Comparison of ENCODE assay signal across 18 cellular contexts in the genomic region with DNA sequence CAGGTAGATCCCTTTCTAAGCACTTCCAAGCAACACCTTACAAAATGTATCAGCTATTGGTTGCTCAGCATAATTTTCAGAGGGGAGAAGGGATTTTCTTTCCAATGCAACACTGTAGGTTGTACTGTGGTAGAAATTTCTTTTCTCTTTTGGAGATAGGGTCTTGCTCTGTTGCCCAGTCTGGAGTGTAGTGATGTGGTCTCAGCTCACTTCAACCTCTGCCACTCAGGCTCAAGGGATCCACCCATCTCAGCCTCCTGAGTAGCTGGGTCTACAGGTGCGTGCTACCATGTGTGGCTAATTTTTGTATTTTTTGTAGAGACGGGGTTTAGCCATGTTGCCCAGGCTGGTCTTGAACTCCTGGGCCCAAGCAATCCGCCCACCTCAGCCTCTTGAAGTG. TPM values are rescaled to one million over a fixed set of nuclear protein-coding genes. Genes with fewer than 3 reads are reported as not detected.
A peak's percentile ranks its signal among the peaks of the same experiment; 100 is the strongest.
DNase-seq lines count a peak whose midpoint lies in the region; ATAC-seq and TF ChIP-seq lines count a peak whose summit lies in the region.
"Had no signal": no experiment of that assay in that cellular context is flagged by ENCODE, and none has a peak within 500 bp of the region (broad histone marks: within the 10 kb centered on the region; RNA-seq: fewer than 3 reads in every experiment).

No MANE protein-coding gene starts in this region.

- no peak overlapping the region for H3K9ac ChIP-seq in BLaER1
- no peak overlapping the region for H3K9ac ChIP-seq in IMR-90 (ENCODE audit: low read depth, low read length)

- H2BK120ac ChIP-seq in IMR-90 (ENCODE audit: low read depth, low read length) = peak overlapping the region; percentile 82

- H3K4ac ChIP-seq in IMR-90 (ENCODE audit: low read depth, low read length) = peak overlapping the region; percentile 74; the same call in 1 of the 2 replicates

- H3K4me2 ChIP-seq in BLaER1 (peak overlapping the region; percentile 35), IMR-90 (ENCODE audit: low read depth, low read length) (no peak overlapping the region)

- H3K79me1 ChIP-seq in IMR-90 (ENCODE audit: low read depth in 1 of 2, low read length in 2 of 2) = no peaks in the 10 kb centered on the region

- TF ChIP-seq CTCF in IMR-90 (conservative IDR thresholded peaks at IDR 0.05; ENCODE audit: low read depth, low read length) (no peak), endothelial cell (IDR thresholded peaks at IDR 0.05; ENCODE audit: unreplicated experiment) (no peak)

- TF ChIP-seq POLR2A in IMR-90 (IDR thresholded peaks at IDR 0.05; ENCODE audit: low read depth, low read length) = no peak

- peak overlapping the region in 1 of 2 experiments; percentile 52; a peak in 2 of 4 replicates for H4K8ac ChIP-seq in IMR-90 (ENCODE audit: low read depth in 2 of 2, low read length in 2 of 2)

- H4K5ac ChIP-seq in IMR-90 (ENCODE audit: low read depth, low read length) = no peak overlapping the region

- intact Hi-C loops in IMR-90 (cut with micrococcal nuclease) = no loop called here

- WGBS in IMR-90 (ENCODE audit: extremely low coverage in 2 of 2, insufficient read length in 1 of 2), 2 experiments = no CpG with 5 or more reads among the region's 3 CpGs
- WGBS in mesodermal cell (ENCODE audit: insufficient coverage in 2 of 2), 2 experiments = 91 to 100% methylated on average over 2 to 3 of the region's 3 CpGs

- peak overlapping the region; percentile 53; the same call in 1 of the 3 replicates for H2BK15ac ChIP-seq in IMR-90 (ENCODE audit: low read depth, low read length)

- H3K4me3 ChIP-seq in BLaER1 = no peak overlapping the region
- no peak overlapping the region for H3K4me3 ChIP-seq in IMR-90 (ENCODE audit: insufficient read depth, low read depth, low read length)
- H3K4me3 ChIP-seq in mesodermal cell (ENCODE audit: extremely low read depth, insufficient read depth, low read length, poor library complexity, severe bottlenecking) = no peak overlapping the region
- H3K4me3 ChIP-seq: GM12878, HAP-1 had no signal

- H3K4me1 Mint-ChIP-seq in endothelial cell (ENCODE audit: unreplicated experiment) = peaks cover 30% of the 10 kb centered on the region

- peak overlapping the region; percentile 26 for H2AFZ ChIP-seq in IMR-90 (replicated peaks; ENCODE audit: low read length, poor library complexity)

- ATAC-seq in IMR-90 (ENCODE audit: low read depth) = no peak
- ATAC-seq: GM12878 had no signal

- H3K27me3 ChIP-seq in BLaER1 (no peaks in the 10 kb centered on the region), IMR-90 (ENCODE audit: control insufficient read depth, insufficient read depth, low read length) (peaks cover under 1% of the 10 kb centered on the region)

- H3K4me1 ChIP-seq in BLaER1 (peaks cover 7% of the 10 kb centered on the region), IMR-90 (ENCODE audit: control insufficient read depth, insufficient read depth, low read length) (peaks cover 3% of the 10 kb centered on the region), mesodermal cell (ENCODE audit: control insufficient read depth, insufficient read depth, low read length, poor library complexity, severe bottlenecking) (peaks cover 21% of the 10 kb centered on the region)
- H3K4me1 ChIP-seq: HAP-1 had no signal

- H3K9me1 ChIP-seq in IMR-90 (ENCODE audit: insufficient read depth, low read length) = peaks cover 5% of the 10 kb centered on the region; the same call in 1 of the 2 replicates

- peak overlapping the region; percentile 81; the same call in 1 of the 2 replicates for H2BK20ac ChIP-seq in IMR-90 (ENCODE audit: low read depth, low read length)

- H3K36me3 Mint-ChIP-seq in endothelial cell (ENCODE audit: low read depth, unreplicated experiment) = no peaks in the 10 kb centered on the region
- H3K36me3 Mint-ChIP-seq: CD4-positive, alpha-beta memory T cell had no signal

- H3K14ac ChIP-seq in IMR-90 (replicated peaks; ENCODE audit: low read depth, low read length) = peak overlapping the region; percentile 58; the same call in 1 of the 2 replicates

- H4K20me1 ChIP-seq in BLaER1 = no peaks in the 10 kb centered on the region
- peaks cover 3% of the 10 kb centered on the region; the same call in 1 of the 2 replicates for H4K20me1 ChIP-seq in IMR-90 (ENCODE audit: insufficient read depth, low read length)

- POLR2A ChIA-PET in IMR-90 (lab: Charles Lee; ENCODE audit: unreplicated experiment) = no interaction called here

- no peak overlapping the region for H2AK9ac ChIP-seq in IMR-90 (replicated peaks; ENCODE audit: low read depth, low read length, poor library complexity)

- dilution Hi-C loops in IMR-90 (cut with HindIII; ENCODE audit: low sequenced_read_pairs, unreplicated experiment) = no loop called here

- no TSS peak for BruUV-seq in IMR-90 (replicated peaks; lab: Mats Ljungman, UMichigan)

- no peak overlapping the region for H3K4me3 Mint-ChIP-seq in endothelial cell (ENCODE audit: unreplicated experiment)
- H3K4me3 Mint-ChIP-seq: CD4-positive, alpha-beta memory T cell had no signal

- no peak overlapping the region for H4K91ac ChIP-seq in IMR-90 (ENCODE audit: insufficient read depth, low read depth, low read length)

- H3K18ac ChIP-seq in IMR-90 (ENCODE audit: low read depth, low read length) = 0 out of 2 replicates have a peak overlapping the region, but pooled peaks have one; percentile 43

- peaks cover 3% of the 10 kb centered on the region for H3K27me3 Mint-ChIP-seq in endothelial cell (ENCODE audit: unreplicated experiment)

- no peaks in the 10 kb centered on the region for H3K9me3 Mint-ChIP-seq in endothelial cell (ENCODE audit: unreplicated experiment)
- H3K9me3 Mint-ChIP-seq: CD4-positive, alpha-beta memory T cell had no signal

- H3K36me3 ChIP-seq in BLaER1 (no peaks in the 10 kb centered on the region), IMR-90 (ENCODE audit: control insufficient read depth, insufficient read depth, low read length) (no peaks in the 10 kb centered on the region), mesodermal cell (ENCODE audit: control insufficient read depth, insufficient read depth, low read length) (no peaks in the 10 kb centered on the region)
- H3K36me3 ChIP-seq: HAP-1 had no signal

- 0 out of 2 replicates have a peak overlapping the region, but pooled peaks have one; percentile 67 for H3K23ac ChIP-seq in IMR-90 (ENCODE audit: low read depth, low read length)

- in situ Hi-C loops in IMR-90 (cut with MboI; ENCODE audit: low sequenced_read_pairs) = no loop called here

- DNase-seq in IMR-90 = no peak
- no peak for DNase-seq in endothelial cell (ENCODE audit: low spot score)
- no peak for DNase-seq in NCI-H226
- DNase-seq in NCI-H146 (lab: John Stamatoyannopoulos, UW) = no peak
- no peak for DNase-seq in CD1c-positive myeloid dendritic cell (ENCODE audit: extremely low spot score)
- DNase-seq in KG1 (lab: John Stamatoyannopoulos, UW) = no peak
- DNase-seq: C1 segment of cervical spinal cord; CD4-positive, alpha-beta memory T cell; DMS79; GOT3; KBM-7 had no signal

- peak overlapping the region; percentile 89 for H2AK5ac ChIP-seq in IMR-90 (ENCODE audit: low read depth, low read length)

- H3K27ac ChIP-seq in BLaER1 (no peak overlapping the region), IMR-90 (ENCODE audit: insufficient read depth, low read length) (peak overlapping the region; percentile 42), mesodermal cell (ENCODE audit: low read depth, low read length, severe bottlenecking) (peak overlapping the region; percentile 51)

- H3K9me3 ChIP-seq in BLaER1 = no peaks in the 10 kb centered on the region
- no peaks in the 10 kb centered on the region for H3K9me3 ChIP-seq in IMR-90 (ENCODE audit: control insufficient read depth, insufficient read depth, low read length)
- H3K9me3 ChIP-seq in mesodermal cell (ENCODE audit: control insufficient read depth, low read length) = no peaks in the 10 kb centered on the region
- H3K9me3 ChIP-seq: HAP-1 had no signal

- H3K27ac Mint-ChIP-seq in endothelial cell (ENCODE audit: unreplicated experiment) = peak overlapping the region; percentile 78
- H3K27ac Mint-ChIP-seq: CD4-positive, alpha-beta memory T cell had no signal

- peak overlapping the region; percentile 15 for H2BK5ac ChIP-seq in IMR-90 (ENCODE audit: low read depth, low read length, poor library complexity, severe bottlenecking)

- no peak for TF ChIP-seq RAD21 in IMR-90 (IDR thresholded peaks at IDR 0.05; ENCODE audit: low read length)

- no peak overlapping the region for H3K56ac ChIP-seq in IMR-90 (ENCODE audit: extremely low read depth, insufficient read depth, low read length)

- CTCF ChIA-PET in IMR-90 (lab: Yijun Ruan, JAX) = interaction anchor here (1.0 to 1.1 kb wide), 2 partner anchors 28 to 31 kb away, joined by 3 to 4 read pairs; no protein-coding TSS in a partner anchor

TF ChIP-seq in IMR-90, 13 proteins besides CTCF, POLR2A, EP300 and RAD21 (continues in another document):
- TF ChIP-seq RCOR1 (IDR thresholded peaks at IDR 0.05; ENCODE audit: insufficient replicate concordance, low read length) (no peak), MXI1 (IDR thresholded peaks at IDR 0.05; ENCODE audit: borderline replicate concordance, low read depth, low read length) (no peak)

RNA-seq across cellular contexts. Expression of gene RAD21L1, which starts 16.3 kb away (rescaled TPM):
- total RNA-seq in IMR-90 (2012; rRNA removed) (under 0.01 TPM in 1 of 2 replicates, not detected in the other), endothelial cell (ENCODE audit: unreplicated experiment) (1.1 TPM)
- polyA plus RNA-seq in IMR-90 (2012; rRNA removed) = not detected in 2 replicates
- not detected in 2 replicates for polyA plus RNA-seq in IMR-90 (2012; cell fraction: cytosol; rRNA removed)
- polyA plus RNA-seq in IMR-90 (2012; cell fraction: nucleus; rRNA removed; ENCODE audit: low replicate concordance) = 0.03 TPM in 1 of 2 replicates, not detected in the other
- polyA plus RNA-seq in mesodermal cell (2013, experiment 1 of 2) = 0.88 TPM
- polyA plus RNA-seq in mesodermal cell (2013, experiment 2 of 2) = 0.66 TPM
- total RNA-seq: G401, GM12878 had no signal
- polyA plus RNA-seq: CD4-positive, alpha-beta memory T cell; GM12878 had no signal

RNA-seq across cellular contexts. Expression of gene SNPH, which starts 24.0 kb away (rescaled TPM):
- 4.5 and 4.7 TPM in 2 replicates for total RNA-seq in IMR-90 (2012; rRNA removed)
- polyA plus RNA-seq in IMR-90 (2012; rRNA removed) = 3.1 and 3.2 TPM in 2 replicates
- 1.5 and 3.4 TPM in 2 replicates for polyA plus RNA-seq in IMR-90 (2012; cell fraction: cytosol; rRNA removed)
- 6.1 and 14.6 TPM in 2 replicates for polyA plus RNA-seq in IMR-90 (2012; cell fraction: nucleus; rRNA removed; ENCODE audit: low replicate concordance)
- 8.4 TPM for total RNA-seq in endothelial cell (ENCODE audit: unreplicated experiment)
- 6.2 TPM for polyA plus RNA-seq in mesodermal cell (2013, experiment 1 of 2)
- polyA plus RNA-seq in mesodermal cell (2013, experiment 2 of 2) = 6.0 TPM

RNA-seq across cellular contexts. Expression of gene C20orf202, which starts 38.8 kb away (rescaled TPM):
- not detected in 2 replicates for total RNA-seq in IMR-90 (2012; rRNA removed)
- polyA plus RNA-seq in IMR-90 (2012; rRNA removed) = not detected in 2 replicates
- polyA plus RNA-seq in IMR-90 (2012; cell fraction: cytosol; rRNA removed) = not detected in 2 replicates
- polyA plus RNA-seq in IMR-90 (2012; cell fraction: nucleus; rRNA removed; ENCODE audit: low replicate concordance) = not detected in 2 replicates
- total RNA-seq in endothelial cell (ENCODE audit: unreplicated experiment) = 0.92 TPM
- 0.66 TPM for polyA plus RNA-seq in mesodermal cell (2013, experiment 1 of 2)
- polyA plus RNA-seq in mesodermal cell (2013, experiment 2 of 2) = not detected
- total RNA-seq: A172, G401, GM12878 had no signal
- polyA plus RNA-seq: AG04450 had no signal

RNA-seq across cellular contexts. Expression of gene TMEM74B, which starts 57.3 kb away (rescaled TPM):
- not detected in 2 replicates for total RNA-seq in IMR-90 (2012; rRNA removed)
- polyA plus RNA-seq in IMR-90 (2012; rRNA removed) = 0.03 TPM in 1 of 2 replicates, not detected in the other
- not detected in 2 replicates for polyA plus RNA-seq in IMR-90 (2012; cell fraction: cytosol; rRNA removed)
- polyA plus RNA-seq in IMR-90 (2012; cell fraction: nucleus; rRNA removed; ENCODE audit: low replicate concordance) = 0.32 and 0.50 TPM in 2 replicates
- total RNA-seq in endothelial cell (ENCODE audit: unreplicated experiment) = 35.4 TPM
- polyA plus RNA-seq in mesodermal cell (2013, experiment 1 of 2) = 14.7 TPM
- 11.1 TPM for polyA plus RNA-seq in mesodermal cell (2013, experiment 2 of 2)
- total RNA-seq: CD4-positive, alpha-beta memory T cell; G401; GM12878 had no signal
- polyA plus RNA-seq: AG04450; CD4-positive, alpha-beta memory T cell had no signal
